In the genomic region with DNA sequence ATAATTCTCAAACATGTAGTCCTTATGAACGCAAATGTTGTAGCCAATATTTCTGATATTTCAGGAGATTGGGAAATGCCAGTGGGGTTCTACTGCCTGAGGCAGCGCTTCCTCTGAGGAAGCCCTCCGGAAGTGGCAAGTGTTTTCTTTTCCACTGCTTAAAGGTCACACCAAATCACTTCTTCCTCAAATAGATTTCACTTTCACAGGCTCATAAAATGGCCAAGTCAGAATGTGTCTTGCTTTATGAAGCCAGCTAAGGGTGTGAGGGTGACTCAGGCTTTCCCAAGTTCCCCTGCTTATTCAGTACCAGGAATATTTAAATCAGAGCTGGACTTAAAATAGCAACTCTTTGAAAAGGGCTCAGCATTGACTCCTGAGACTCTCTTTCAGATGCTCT, we compare ENCODE assay signal across 8 cellular contexts.
A peak's percentile ranks its signal among the peaks of the same experiment; 100 is the strongest.
DNase-seq lines count a peak whose midpoint lies in the region; ATAC-seq and TF ChIP-seq lines count a peak whose summit lies in the region.

No MANE protein-coding gene starts in this region.

- no peaks in the 10 kb centered on the region for H3K27me3 Mint-ChIP-seq in CD4-positive, alpha-beta T cell
- no peaks in the 10 kb centered on the region for H3K27me3 Mint-ChIP-seq in mesothelial cell of epicardium (ENCODE audit: low read depth)
- peaks cover 0 to 9% of the 10 kb centered on the region in 2 donors for H3K27me3 Mint-ChIP-seq in T-cell

- H3F3A ChIP-seq in MM.1S (ENCODE audit: insufficient read depth, low read length), result no peaks in the 10 kb centered on the region

- H3K79me2 ChIP-seq in MM.1S (ENCODE audit: low read length), result no peaks in the 10 kb centered on the region

- no peak overlapping the region for H2AFZ ChIP-seq in MM.1S (ENCODE audit: low read length)

- ATAC-seq in HG03432 (IDR thresholded peaks at IDR 0.05; ENCODE audit: unreplicated experiment) (peak; percentile 35), T-cell (replicated peaks in 1 of 4) (no peak)
- ATAC-seq in CD4-positive, alpha-beta T cell (ENCODE audit: poor library complexity), result no peak

- TF ChIP-seq CTCF in ascending aorta (IDR thresholded peaks at IDR 0.05), result no peak
- TF ChIP-seq CTCF in CD4-positive, alpha-beta T cell (IDR thresholded peaks at IDR 0.05), result no peak
- TF ChIP-seq CTCF in mesothelial cell of epicardium (IDR thresholded peaks at IDR 0.05; ENCODE audit: unreplicated experiment), result no peak
- TF ChIP-seq CTCF in MM.1S (IDR thresholded peaks at IDR 0.05; ENCODE audit: low read length), result no peak

- H3K27ac ChIP-seq in ascending aorta, result peak overlapping the region; percentile 32 to 48
- no peak overlapping the region for H3K27ac ChIP-seq in CD4-positive, alpha-beta T cell (ENCODE audit: low read depth, low read length)
- no peak overlapping the region for H3K27ac ChIP-seq in MM.1S (ENCODE audit: low read length)

- no peak overlapping the region for H3K4me3 Mint-ChIP-seq in CD4-positive, alpha-beta T cell
- no peak overlapping the region for H3K4me3 Mint-ChIP-seq in mesothelial cell of epicardium
- no peak overlapping the region for H3K4me3 Mint-ChIP-seq in T-cell

- peaks cover 25% of the 10 kb centered on the region for H3K4me1 Mint-ChIP-seq in CD4-positive, alpha-beta T cell (ENCODE audit: low read depth)
- H3K4me1 Mint-ChIP-seq in mesothelial cell of epicardium (no peaks in the 10 kb centered on the region), T-cell (peaks cover 11 to 33% (median 18%) of the 10 kb centered on the region in 3 donors)

- H3K9me3 Mint-ChIP-seq in CD4-positive, alpha-beta T cell, result no peaks in the 10 kb centered on the region
- H3K9me3 Mint-ChIP-seq in mesothelial cell of epicardium, result peaks cover 43% of the 10 kb centered on the region
- H3K9me3 Mint-ChIP-seq in T-cell, result no peaks in the 10 kb centered on the region

- intact Hi-C loops in ascending aorta (cut with DNase I), result loop anchor here (5.0 kb wide), 3 partner anchors 57 to 208 kb away; no protein-coding TSS in a partner anchor
- intact Hi-C loops in CD4-positive, alpha-beta T cell (cut with DNase I, micrococcal nuclease), result no loop called here

- no peaks in the 10 kb centered on the region for H3K27me3 ChIP-seq in ascending aorta
- no peaks in the 10 kb centered on the region for H3K27me3 ChIP-seq in CD4-positive, alpha-beta T cell (ENCODE audit: control insufficient read depth, insufficient read depth, low read length)
- H3K27me3 ChIP-seq in MM.1S (replicated peaks; ENCODE audit: insufficient read depth, low read length), result no peaks in the 10 kb centered on the region

- H3K36me3 ChIP-seq in ascending aorta (no peaks in the 10 kb centered on the region), MM.1S (replicated peaks; ENCODE audit: insufficient read depth, low read length) (no peaks in the 10 kb centered on the region)

- DNase-seq in ELR (ENCODE audit: low read depth) (peak; percentile 82), ascending aorta (ENCODE audit: low spot score in 2 of 2) (peak; percentile 10 to 69), pons (ENCODE audit: low spot score) (peak; percentile 45), mesothelial cell of epicardium (ENCODE audit: low spot score in 2 of 2, unreplicated experiment in 2 of 2) (no peak), MM.1S (no peak), T-cell (no peak)
- DNase-seq in CD4-positive, alpha-beta T cell, result no peak

- POLR2A ChIA-PET in CD4-positive, alpha-beta T cell (lab: Charles Lee), result no interaction called here
- POLR2A ChIA-PET in T-cell (lab: Charles Lee), result no interaction called here

- H3K27ac Mint-ChIP-seq in CD4-positive, alpha-beta T cell, result no peak overlapping the region
- no peak overlapping the region for H3K27ac Mint-ChIP-seq in mesothelial cell of epicardium
- H3K27ac Mint-ChIP-seq in T-cell, result no peak overlapping the region

- H3K9me3 ChIP-seq in ascending aorta (no peaks in the 10 kb centered on the region), MM.1S (replicated peaks; ENCODE audit: insufficient read depth, low read length) (no peaks in the 10 kb centered on the region)
- H3K9me3 ChIP-seq in CD4-positive, alpha-beta T cell (ENCODE audit: control insufficient read depth, low read length), result no peaks in the 10 kb centered on the region

- no peaks in the 10 kb centered on the region for H4K20me1 ChIP-seq in MM.1S (ENCODE audit: insufficient read depth, low read length)

- CTCF ChIA-PET in CD4-positive, alpha-beta T cell (lab: Charles Lee), result no interaction called here
- CTCF ChIA-PET in T-cell (lab: Charles Lee), result no interaction called here

- H3K9ac ChIP-seq in MM.1S (ENCODE audit: low read length), result no peak overlapping the region

- no peak overlapping the region; the same call in 1 of the 2 replicates for H3K4me2 ChIP-seq in MM.1S (ENCODE audit: low read depth, low read length)

- H3K9me2 ChIP-seq in MM.1S (replicated peaks; ENCODE audit: insufficient read depth, low read length), result no peaks in the 10 kb centered on the region

- peaks cover 0 to 3% of the 10 kb centered on the region in 2 donors for H3K4me1 ChIP-seq in ascending aorta
- H3K4me1 ChIP-seq in MM.1S (ENCODE audit: low read length), result peaks cover 9% of the 10 kb centered on the region; the same call in 1 of the 2 replicates

- H3K4me3 ChIP-seq in ascending aorta (no peak overlapping the region), MM.1S (ENCODE audit: low read length) (no peak overlapping the region)

- no peaks in the 10 kb centered on the region for H3K36me3 Mint-ChIP-seq in CD4-positive, alpha-beta T cell (ENCODE audit: low read depth)
- H3K36me3 Mint-ChIP-seq in mesothelial cell of epicardium (no peaks in the 10 kb centered on the region), T-cell (no peaks in the 10 kb centered on the region)

Comparison
In these comparisons a context has a peak if more than half of its experiments do, and no peak if none do; other contexts are left out.
1. DNase-seq: peak in ELR (single experiment), ascending aorta (2 of 2) and pons (single experiment); none in CD4-positive, alpha-beta T cell (0 of 10), mesothelial cell of epicardium (0 of 2), MM.1S (single experiment) and T-cell (0 of 34).
2. H3K27ac ChIP-seq: peak in ascending aorta (2 of 2); none in CD4-positive, alpha-beta T cell (single experiment) and MM.1S (single experiment).